In genomic region chr1:4317207-4317606, GRCh38 we compare ENCODE assay signal across 23 cellular contexts.
A peak's percentile ranks its signal among the peaks of the same experiment; 100 is the strongest.
DNase-seq lines count a peak whose midpoint lies in the region; ATAC-seq, FAIRE-seq and TF ChIP-seq lines count a peak whose summit lies in the region.
"Had no signal": no experiment of that assay in that cellular context is flagged by ENCODE, and none has a peak within 500 bp of the region (broad histone marks: within the 10 kb centered on the region; RNA-seq: fewer than 3 reads in every experiment).

No MANE protein-coding gene starts in this region.

- H3K36me3 ChIP-seq in H7 (replicated peaks; ENCODE audit: control insufficient read depth, insufficient read depth, low read length): no peaks in the 10 kb centered on the region
- H3K36me3 ChIP-seq in H1 (ENCODE audit: control insufficient read depth in 2 of 4, insufficient read depth in 4 of 4, low read length in 3 of 4): no peaks in the 10 kb centered on the region
- no peaks in the 10 kb centered on the region for H3K36me3 ChIP-seq in neural progenitor cell
- H3K36me3 ChIP-seq: BE2C had no signal

- H3K79me1 ChIP-seq in H1 (ENCODE audit: low read depth, low read length): no peaks in the 10 kb centered on the region

- no peak overlapping the region for H4K91ac ChIP-seq in H1 (replicated peaks; ENCODE audit: insufficient read length, low read length)

- H2AK5ac ChIP-seq in H1 (ENCODE audit: low read depth, low read length): no peak overlapping the region

- no peak overlapping the region; the same call in 1 of the 2 replicates for H2BK5ac ChIP-seq in H1 (ENCODE audit: low read depth, low read length)

- peak; percentile 30 to 52 for TF ChIP-seq RAD21 in H1 (IDR thresholded peaks at IDR 0.05 in 1 of 2, conservative IDR thresholded peaks at IDR 0.05 in 1 of 2; ENCODE audit: low read depth in 2 of 2, low read length in 2 of 2)

- H3K27ac Mint-ChIP-seq in neural progenitor cell: no peak overlapping the region
- H3K27ac Mint-ChIP-seq: CD4-positive, CD25-positive, alpha-beta regulatory T cell; CD8-positive, alpha-beta memory T cell; IgD-negative memory B cell had no signal

- H3K4me1 ChIP-seq in H1 (replicated peaks in 1 of 4; ENCODE audit: control insufficient read depth in 3 of 4, insufficient read depth in 4 of 4, low read length in 3 of 4) (peaks cover 0 to 6% (median 4%) of the 10 kb centered on the region in 4 experiments; a peak in 3 of 7 replicates), neural progenitor cell (peaks cover 24% of the 10 kb centered on the region)
- H3K4me1 ChIP-seq: BE2C had no signal

- H3K27me3 ChIP-seq in H7 (ENCODE audit: control insufficient read depth, insufficient read depth, low read length): no peaks in the 10 kb centered on the region
- no peaks in the 10 kb centered on the region for H3K27me3 ChIP-seq in H1 (replicated peaks in 1 of 4; ENCODE audit: control insufficient read depth in 3 of 4, extremely low read depth in 1 of 4, insufficient read depth in 3 of 4, low read length in 3 of 4)
- no peaks in the 10 kb centered on the region for H3K27me3 ChIP-seq in neural progenitor cell
- H3K27me3 ChIP-seq: BE2C had no signal

- peaks cover 13% of the 10 kb centered on the region for H3K27me3 Mint-ChIP-seq in neural progenitor cell (ENCODE audit: insufficient read depth, low read depth)
- H3K27me3 Mint-ChIP-seq: CD4-positive, CD25-positive, alpha-beta regulatory T cell had no signal

- no peak overlapping the region for H3K4ac ChIP-seq in H1 (replicated peaks; ENCODE audit: insufficient read length, low read depth, low read length)

- no peak overlapping the region for H3K27ac ChIP-seq in H1 (ENCODE audit: low read depth, low read length)
- H3K27ac ChIP-seq in neural progenitor cell: no peak overlapping the region
- H3K27ac ChIP-seq: GM23248 had no signal

- peaks cover 12% of the 10 kb centered on the region for H3F3A ChIP-seq in neural progenitor cell (ENCODE audit: low read depth)

- no peak overlapping the region for H3K14ac ChIP-seq in H1 (ENCODE audit: insufficient read length)

- H3K36me3 Mint-ChIP-seq in neural progenitor cell: peaks cover 2% of the 10 kb centered on the region
- H3K36me3 Mint-ChIP-seq: CD4-positive, CD25-positive, alpha-beta regulatory T cell; CD8-positive, alpha-beta memory T cell; IgD-negative memory B cell had no signal

- no peak overlapping the region for H4K5ac ChIP-seq in H1 (ENCODE audit: insufficient read length, low read depth, low read length)

- peaks cover 14% of the 10 kb centered on the region for H3K4me1 Mint-ChIP-seq in neural progenitor cell
- H3K4me1 Mint-ChIP-seq: CD4-positive, CD25-positive, alpha-beta regulatory T cell; CD8-positive, alpha-beta memory T cell; IgD-negative memory B cell had no signal

- H3K9me3 ChIP-seq in H1 (ENCODE audit: insufficient read depth in 2 of 2, low read depth in 1 of 2, low read length in 1 of 2) (peaks cover 28 to 51% of the 10 kb centered on the region in 2 experiments), neural progenitor cell (ENCODE audit: low read depth) (peaks cover 10% of the 10 kb centered on the region)
- H3K9me3 ChIP-seq: BE2C had no signal

- TF ChIP-seq POLR2A in H1 (IDR thresholded peaks at IDR 0.05; ENCODE audit: control extremely low read depth in 1 of 2, low read depth in 2 of 2, low read length in 2 of 2): no peak

- DNase-seq in ELF-1 (ENCODE audit: low read depth, low spot score) (peak; percentile 13), H7 (peak; percentile 66), H1 (ENCODE audit: low read depth in 1 of 2, low spot score in 2 of 2) (no peak), neural progenitor cell (ENCODE audit: low spot score) (no peak), NCI-H510A (lab: John Stamatoyannopoulos, UW) (no peak)
- DNase-seq: ACHN; BE2C; C1 segment of cervical spinal cord; CD4-positive, CD25-positive, alpha-beta regulatory T cell; CD8-positive, alpha-beta memory T cell; COR-L47; DMS79 treated with DMSO at 0.1 percent for 48 hours; GM23248; KG1 had no signal

- no peak overlapping the region for H3K56ac ChIP-seq in H1 (replicated peaks; ENCODE audit: insufficient read length, low read depth, low read length)

- peaks cover 22% of the 10 kb centered on the region for H3K9me3 Mint-ChIP-seq in neural progenitor cell

- CTCF ChIA-PET in H1 (lab: Charles Lee; ENCODE audit: partially characterized antibody): no interaction called here

- no peak overlapping the region; the same call in 1 of the 2 replicates for H2BK15ac ChIP-seq in H1 (ENCODE audit: low read length)

- POLR2A ChIA-PET in H1 (lab: Charles Lee; ENCODE audit: partially characterized antibody): no interaction called here

- H2BK120ac ChIP-seq in H1 (replicated peaks; ENCODE audit: low read depth, low read length): no peak overlapping the region

- no peak overlapping the region for H3K18ac ChIP-seq in H1 (ENCODE audit: extremely low read depth, low read length)

- no peak overlapping the region for H2BK12ac ChIP-seq in H1 (ENCODE audit: low read depth, low read length)

- H3K4me2 ChIP-seq in H1 (ENCODE audit: insufficient read depth in 1 of 2, low read depth in 2 of 2, low read length in 2 of 2): no peak overlapping the region
- H3K4me2 ChIP-seq in neural progenitor cell: peak overlapping the region; percentile 57

- no peak for FAIRE-seq in H1 (lab: Jason Lieb, UNC)
- FAIRE-seq: A204.1, D721Med, GM12878, GM19239, H54, HTR-8/SVneo had no signal

- no peaks in the 10 kb centered on the region for H3K23me2 ChIP-seq in H1 (ENCODE audit: low read depth, low read length)

- no peak overlapping the region for H2AFZ ChIP-seq in H1 (ENCODE audit: low read length)
- no peak overlapping the region for H2AFZ ChIP-seq in neural progenitor cell (replicated peaks)
- H2AFZ ChIP-seq: GM23248 had no signal

- no peak overlapping the region for H2BK20ac ChIP-seq in H1 (ENCODE audit: low read length)

- TF ChIP-seq EP300 in H1 (IDR thresholded peaks at IDR 0.05; ENCODE audit: borderline replicate concordance in 1 of 2, low read depth in 2 of 2, low read length in 2 of 2): no peak

- no peak overlapping the region for H4K8ac ChIP-seq in H1 (ENCODE audit: extremely low read depth, insufficient read depth, low read length)

- H3K4me3 Mint-ChIP-seq in neural progenitor cell: no peak overlapping the region
- H3K4me3 Mint-ChIP-seq: CD4-positive, CD25-positive, alpha-beta regulatory T cell; CD8-positive, alpha-beta memory T cell; IgD-negative memory B cell had no signal

- no peak overlapping the region for H3K23ac ChIP-seq in H1 (ENCODE audit: insufficient read length)

- 83% methylated on average over 6 of the region's 6 CpGs; no CpG with 5 or more reads in 1 of the 2 experiments for WGBS in H1 (ENCODE audit: extremely low coverage in 1 of 2, insufficient coverage in 1 of 2, insufficient read length in 1 of 2, insufficient replicate concordance in 2 of 2, low coverage in 1 of 2, low lambda C conversion rate in 2 of 2, missing lambda C conversion rate in 1 of 2), 2 experiments

- no peaks in the 10 kb centered on the region for H3K79me2 ChIP-seq in H1 (ENCODE audit: control insufficient read depth in 1 of 2, insufficient read depth in 2 of 2, low read length in 2 of 2)
- H3K79me2 ChIP-seq in neural progenitor cell (ENCODE audit: low read depth): no peaks in the 10 kb centered on the region

- H4K20me1 ChIP-seq in H1 (replicated peaks in 1 of 2; ENCODE audit: control insufficient read depth in 1 of 2, insufficient read depth in 2 of 2, low read length in 2 of 2) (no peaks in the 10 kb centered on the region), neural progenitor cell (ENCODE audit: low read depth) (no peaks in the 10 kb centered on the region)

- H3K9ac ChIP-seq in H1 (replicated peaks in 1 of 4; ENCODE audit: extremely low read depth in 1 of 4, low read depth in 3 of 4, low read length in 3 of 4) (no peak overlapping the region), neural progenitor cell (no peak overlapping the region)
- H3K9ac ChIP-seq: GM23248 had no signal

- no peak for ATAC-seq in GM21360 (IDR thresholded peaks at IDR 0.05; ENCODE audit: unreplicated experiment)
- ATAC-seq in GM18498 (IDR thresholded peaks at IDR 0.05; ENCODE audit: unreplicated experiment): no peak
- ATAC-seq: GM12878 had no signal

- H3K4me3 ChIP-seq in H7 (ENCODE audit: insufficient read depth, low read depth, low read length): no peak overlapping the region
- H3K4me3 ChIP-seq in H1 (ENCODE audit: extremely low read depth in 1 of 4, insufficient read depth in 2 of 4, low read depth in 3 of 4, low read length in 4 of 4): no peak overlapping the region
- H3K4me3 ChIP-seq in neural progenitor cell: no peak overlapping the region
- H3K4me3 ChIP-seq: GM12878, GM23248 had no signal

- TF ChIP-seq CTCF in H1 (IDR thresholded peaks at IDR 0.05; ENCODE audit: control extremely low read depth in 1 of 3, insufficient read depth in 1 of 3, low read depth in 1 of 3, low read length in 3 of 3) (peak; percentile 48 to 78 (median 54)), neural progenitor cell (IDR thresholded peaks at IDR 0.05) (no peak)

TF ChIP-seq in H1, 55 proteins besides CTCF, POLR2A, EP300 and RAD21:
- no peak for TF ChIP-seq GABPA (IDR thresholded peaks at IDR 0.05; ENCODE audit: borderline replicate concordance, insufficient read depth, low read length)
- TF ChIP-seq CREB1 (IDR thresholded peaks at IDR 0.05): no peak
- TF ChIP-seq E2F6 (IDR thresholded peaks at IDR 0.05): no peak

Comparison
In these comparisons a context has a peak if more than half of its experiments do, and no peak if none do; other contexts are left out.
1. DNase-seq: peak in ELF-1 (single experiment) and H7 (single experiment); none in H1 (0 of 2), neural progenitor cell (single experiment) and NCI-H510A (single experiment).